26 cellular contexts compared by ENCODE assay signal in genomic region chr12:4852308-4852707, GRCh38. TPM values are rescaled to one million over a fixed set of nuclear protein-coding genes. Genes with fewer than 3 reads are reported as not detected.
A peak's percentile ranks its signal among the peaks of the same experiment; 100 is the strongest.
DNase-seq lines count a peak whose midpoint lies in the region; ATAC-seq, FAIRE-seq and TF ChIP-seq lines count a peak whose summit lies in the region.
"Had no signal": no experiment of that assay in that cellular context is flagged by ENCODE, and none has a peak within 500 bp of the region (broad histone marks: within the 10 kb centered on the region; RNA-seq: fewer than 3 reads in every experiment).

No MANE protein-coding gene starts in this region.

- no peak overlapping the region for H3K27ac Mint-ChIP-seq in glutamatergic neuron (ENCODE audit: unreplicated experiment)
- H3K27ac Mint-ChIP-seq in naive thymus-derived CD8-positive, alpha-beta T cell, result no peak overlapping the region
- H3K27ac Mint-ChIP-seq: CD14-positive monocyte; CD4-positive, CD25-positive, alpha-beta regulatory T cell; CD8-positive, alpha-beta memory T cell had no signal

- FAIRE-seq in HTR-8/SVneo (lab: Jason Lieb, UNC), result peak; percentile 46
- peak; percentile 81 for FAIRE-seq in urothelium cell line (lab: Jason Lieb, UNC)
- FAIRE-seq: A204.1, G401.6, GM12891, GM19239 had no signal

- DNase-seq in HTR-8/SVneo (ENCODE audit: insufficient read length, low spot score) (no peak), glutamatergic neuron (no peak), urothelium cell line (ENCODE audit: low spot score) (no peak), sciatic nerve (ENCODE audit: low spot score) (no peak), DMS79 (lab: John Stamatoyannopoulos, UW) (no peak)
- no peak for DNase-seq in naive thymus-derived CD8-positive, alpha-beta T cell
- DNase-seq: 8988T; ACHN; BE2C; C1 segment of cervical spinal cord; CD4-positive, alpha-beta memory T cell; CD4-positive, CD25-positive, alpha-beta regulatory T cell; CD8-positive, alpha-beta memory T cell; COR-L47; DMS 273 treated with DMSO at 0.1 percent for 48 hours; DMS153; DMS53; DMS79 treated with DMSO at 0.1 percent for 48 hours; GF-D8 had no signal

- H3K36me3 Mint-ChIP-seq in glutamatergic neuron (ENCODE audit: unreplicated experiment), result peaks cover 9% of the 10 kb centered on the region
- no peaks in the 10 kb centered on the region for H3K36me3 Mint-ChIP-seq in naive thymus-derived CD8-positive, alpha-beta T cell
- H3K36me3 Mint-ChIP-seq: CD14-positive monocyte; CD4-positive, CD25-positive, alpha-beta regulatory T cell had no signal

- peaks cover 10% of the 10 kb centered on the region for H3K27me3 Mint-ChIP-seq in glutamatergic neuron (ENCODE audit: unreplicated experiment)
- peaks cover 0 to 14% (median 2%) of the 10 kb centered on the region in 5 donors for H3K27me3 Mint-ChIP-seq in naive thymus-derived CD8-positive, alpha-beta T cell

- POLR2A ChIA-PET in naive thymus-derived CD8-positive, alpha-beta T cell (lab: Charles Lee), result no interaction called here

- peaks cover 9% of the 10 kb centered on the region for H3K9me3 Mint-ChIP-seq in glutamatergic neuron (ENCODE audit: unreplicated experiment)
- H3K9me3 Mint-ChIP-seq in naive thymus-derived CD8-positive, alpha-beta T cell, result no peaks in the 10 kb centered on the region
- H3K9me3 Mint-ChIP-seq: CD14-positive monocyte; CD4-positive, alpha-beta memory T cell; CD4-positive, CD25-positive, alpha-beta regulatory T cell; CD8-positive, alpha-beta memory T cell had no signal

- intact Hi-C loops in sciatic nerve (cut with DNase I), result loop anchor here (10.0 kb wide), 1 partner anchor 232 kb away; no protein-coding TSS in a partner anchor

- H3K4me1 Mint-ChIP-seq in glutamatergic neuron (ENCODE audit: low read depth, unreplicated experiment), result no peaks in the 10 kb centered on the region
- H3K4me1 Mint-ChIP-seq in naive thymus-derived CD8-positive, alpha-beta T cell, result peaks cover 0 to 13% (median 2%) of the 10 kb centered on the region in 4 donors
- H3K4me1 Mint-ChIP-seq: CD14-positive monocyte had no signal

- no peak for ATAC-seq in sciatic nerve
- no peak for ATAC-seq in naive thymus-derived CD8-positive, alpha-beta T cell

- no peak for TF ChIP-seq CTCF in glutamatergic neuron (IDR thresholded peaks at IDR 0.05; ENCODE audit: partially characterized antibody, unreplicated experiment)

- H3K4me3 Mint-ChIP-seq in glutamatergic neuron (ENCODE audit: unreplicated experiment), result peak overlapping the region; percentile 14
- no peak overlapping the region for H3K4me3 Mint-ChIP-seq in naive thymus-derived CD8-positive, alpha-beta T cell
- H3K4me3 Mint-ChIP-seq: CD14-positive monocyte; CD4-positive, alpha-beta memory T cell; CD4-positive, CD25-positive, alpha-beta regulatory T cell; CD8-positive, alpha-beta memory T cell had no signal

RNA-seq across cellular contexts. Expression of gene KCNA1, which starts 57.4 kb away (rescaled TPM):
- 0.05 TPM for total RNA-seq in glutamatergic neuron (ENCODE audit: unreplicated experiment)
- 5.2 TPM for total RNA-seq in sciatic nerve
- total RNA-seq in naive thymus-derived CD8-positive, alpha-beta T cell, result not detected
- polyA plus RNA-seq in naive thymus-derived CD8-positive, alpha-beta T cell, result not detected
- total RNA-seq: A673; CD4-positive, alpha-beta memory T cell; CD4-positive, CD25-positive, alpha-beta regulatory T cell; CD8-positive, alpha-beta memory T cell had no signal
- polyA plus RNA-seq: AG04450; CD14-positive monocyte; CD4-positive, alpha-beta memory T cell; CD4-positive, CD25-positive, alpha-beta regulatory T cell; CD8-positive, alpha-beta memory T cell had no signal
